In the genomic region with DNA sequence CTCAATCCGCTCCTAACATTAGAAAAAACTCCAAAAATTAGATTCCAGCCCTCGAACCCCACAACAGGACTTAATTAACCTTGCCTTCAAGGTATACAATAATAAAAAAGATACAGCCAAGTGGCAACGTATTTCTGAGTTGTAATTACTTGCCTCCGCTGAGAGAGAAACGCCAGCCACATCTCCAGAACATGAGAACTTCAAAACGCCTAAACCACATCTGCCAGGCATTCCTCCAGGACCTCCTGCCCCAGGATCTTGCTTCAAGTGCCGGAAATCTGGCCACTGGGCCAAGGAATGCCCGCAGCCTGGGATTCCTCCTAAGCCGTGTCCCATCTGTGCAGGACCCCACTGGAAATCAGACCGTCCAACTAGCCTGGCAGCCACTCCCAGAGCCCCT, we compare ENCODE assay signal across 14 cellular contexts. TPM values are rescaled to one million over a fixed set of nuclear protein-coding genes. Genes with fewer than 3 reads are reported as not detected.
"Had no signal": no experiment of that assay in that cellular context is flagged by ENCODE, and none has a peak within 500 bp of the region (broad histone marks: within the 10 kb centered on the region; RNA-seq: fewer than 3 reads in every experiment).

No MANE protein-coding gene starts in this region.

RNA-seq across cellular contexts. Expression of gene FUT3, which starts 2.9 kb away (rescaled TPM):
- total RNA-seq: natural killer cell, omental fat pad, osteocyte, posterior vena cava, pulmonary artery endothelial cell, right atrium auricular region, sciatic nerve, skeletal muscle tissue had no signal

RNA-seq across cellular contexts. Expression of gene FUT6, which starts 14.6 kb away (rescaled TPM):
- total RNA-seq: naive thymus-derived CD4-positive, alpha-beta T cell; osteocyte; posterior vena cava; pulmonary artery endothelial cell; right atrium auricular region; sciatic nerve; skeletal muscle tissue had no signal

RNA-seq across cellular contexts. Expression of gene FUT5, which starts 16.2 kb away (rescaled TPM):
- total RNA-seq: omental fat pad, osteocyte, pancreas, posterior vena cava, prostate gland, pulmonary artery endothelial cell, right atrium auricular region, skeletal muscle tissue, upper lobe of left lung, ureter, vagina had no signal

RNA-seq across cellular contexts. Expression of gene NRTN, which starts 49.3 kb away (rescaled TPM):
- total RNA-seq: omental fat pad, sciatic nerve, skeletal muscle tissue had no signal
